In the genomic region with DNA sequence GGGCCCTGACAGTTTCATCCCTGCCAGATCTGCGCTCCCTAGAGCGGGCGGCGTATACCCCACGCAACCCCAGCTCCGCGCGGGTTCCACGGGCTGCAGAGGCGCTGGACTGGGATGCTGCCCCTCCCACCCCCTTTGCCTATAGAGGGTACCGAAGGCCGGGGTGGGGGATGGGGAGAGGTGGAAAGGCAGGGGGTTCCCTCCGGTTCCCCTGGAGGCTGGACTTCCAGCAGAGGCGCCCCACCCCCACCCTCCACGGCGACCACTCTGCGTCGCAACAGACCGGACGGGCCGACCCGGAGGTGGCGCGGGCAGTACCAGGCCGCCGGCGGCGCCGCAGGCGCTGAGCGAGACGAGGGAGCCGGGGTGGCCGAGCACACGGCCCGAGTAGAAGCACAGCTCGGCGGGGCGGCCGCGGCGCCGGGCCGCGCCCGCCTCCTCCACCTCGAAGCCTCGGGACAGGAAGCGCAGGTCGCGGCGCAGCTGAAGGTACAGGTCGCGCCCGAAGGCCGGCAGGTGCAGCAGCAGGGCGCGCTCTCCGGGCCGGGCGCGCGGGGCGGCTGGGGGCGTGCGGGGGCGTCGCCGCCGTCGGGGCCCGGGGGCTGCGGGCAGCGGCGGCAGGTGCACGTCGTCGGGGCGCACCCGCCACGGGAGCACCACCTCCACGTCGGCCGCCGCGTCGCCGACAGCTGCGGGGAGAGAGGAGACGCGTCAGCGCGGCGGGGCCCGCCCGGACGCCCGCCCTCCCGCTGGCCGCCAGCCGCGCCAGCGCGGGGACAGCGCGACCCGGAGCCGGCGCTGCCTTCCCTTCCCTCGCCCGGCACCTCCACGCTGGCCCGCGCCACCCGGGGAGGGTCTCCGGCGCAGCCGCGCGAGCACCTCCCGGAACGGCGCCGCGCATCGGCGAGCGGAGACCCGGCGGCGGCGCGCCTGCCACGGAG, we compare ENCODE assay signal across 8 cellular contexts. TPM values are rescaled to one million over a fixed set of nuclear protein-coding genes. Genes with fewer than 3 reads are reported as not detected.
A peak's percentile ranks its signal among the peaks of the same experiment; 100 is the strongest.
DNase-seq lines count a peak whose midpoint lies in the region; ATAC-seq, FAIRE-seq and TF ChIP-seq lines count a peak whose summit lies in the region.

No MANE protein-coding gene starts in this region.

- no peaks in the 10 kb centered on the region for H3K36me3 ChIP-seq in bronchial epithelial cell (ENCODE audit: control insufficient read depth, insufficient read depth, low read length)
- no peaks in the 10 kb centered on the region for H3K36me3 ChIP-seq in mucosa of descending colon (ENCODE audit: low read depth)
- no peaks in the 10 kb centered on the region for H3K36me3 ChIP-seq in aorta (ENCODE audit: control insufficient read depth in 1 of 2, insufficient read depth in 2 of 2, low read length in 1 of 2)

- no peak for TF ChIP-seq CTCF in bronchial epithelial cell (IDR thresholded peaks at IDR 0.05; ENCODE audit: insufficient read depth, low read length, severe bottlenecking)
- no peak for TF ChIP-seq CTCF in mucosa of descending colon (IDR thresholded peaks at IDR 0.05)

- intact Hi-C loops in mucosa of descending colon (cut with DNase I, micrococcal nuclease): loop anchor here in 1 of 2 donors (10.0 kb wide), 1 partner anchor 224 kb away; no protein-coding TSS in a partner anchor
- intact Hi-C loops in aorta (cut with DNase I): loop anchor here in 1 of 2 donors (5.0 kb wide), 2 partner anchors 41 to 99 kb away; no protein-coding TSS in a partner anchor

- peak overlapping the region; percentile 62 for H3K4me3 ChIP-seq in bronchial epithelial cell (ENCODE audit: low read depth, low read length)
- peak overlapping the region; percentile 42 for H3K4me3 ChIP-seq in mucosa of descending colon
- H3K4me3 ChIP-seq in aorta (ENCODE audit: low read length in 2 of 2): peak overlapping the region; percentile 55 to 76

- DNase-seq in NCI-H1105 (lab: John Stamatoyannopoulos, UW) (peak; percentile 49), bronchial epithelial cell (ENCODE audit: low read depth) (no peak), mucosa of descending colon (peak in 2 of 3 donors; percentile 39 to 65), aorta (no peak), occipital lobe (lab: John Stamatoyannopoulos, UW) (no peak), nucleus accumbens (lab: John Stamatoyannopoulos, UW) (no peak), NCI-H2196 (lab: John Stamatoyannopoulos, UW; ENCODE audit: unreplicated experiment) (no peak)

- H3K4me1 ChIP-seq in mucosa of descending colon (ENCODE audit: low read depth): peaks cover 10% of the 10 kb centered on the region
- H3K4me1 ChIP-seq in aorta (ENCODE audit: control insufficient read depth in 1 of 2, insufficient read depth in 2 of 2, low read length in 2 of 2): peaks cover 0 to 2% of the 10 kb centered on the region in 2 donors

- H3K9me3 ChIP-seq in mucosa of descending colon: no peaks in the 10 kb centered on the region
- no peaks in the 10 kb centered on the region for H3K9me3 ChIP-seq in aorta (ENCODE audit: control insufficient read depth, low read length)

- H3K27ac ChIP-seq in aorta (ENCODE audit: low read depth in 1 of 2, low read length in 2 of 2): peak overlapping the region in 1 of 2 donors; percentile 76

- WGBS in aorta, 2 donors: 6 to 9% methylated on average over 80 to 134 of the region's 134 CpGs

- FAIRE-seq in bronchial epithelial cell (lab: Jason Lieb, UNC): no peak

- peak; percentile 25 for ATAC-seq in GM19455 (IDR thresholded peaks at IDR 0.05; ENCODE audit: unreplicated experiment)
- peak; percentile 14 for ATAC-seq in mucosa of descending colon
- no peak for ATAC-seq in aorta (ENCODE audit: low FRiP score)

- H3K27me3 ChIP-seq in bronchial epithelial cell (ENCODE audit: control insufficient read depth, insufficient read depth, low read length) (peaks cover 4% of the 10 kb centered on the region), aorta (ENCODE audit: control insufficient read depth in 1 of 2, insufficient read depth in 2 of 2, low read length in 1 of 2) (no peaks in the 10 kb centered on the region)

RNA-seq across cellular contexts. Expression of gene ADAMTS17, which starts 0.8 kb away (rescaled TPM):
- 1.1 and 2.0 TPM in 2 replicates for total RNA-seq in bronchial epithelial cell
- total RNA-seq in mucosa of descending colon: 10 to 100 TPM in 1 of 3 donors, 1 to 10 TPM in 2; 5.2 to 13.8 (median 6.3) TPM
- 1 to 10 TPM; 1.8 to 4.2 TPM for total RNA-seq in aorta
- polyA plus RNA-seq in aorta: under 1 TPM in 1 of 2 donors, not detected in 1; 0.41 TPM
- total RNA-seq in occipital lobe: 5.1 TPM

Comparison
In these comparisons a context has a peak if more than half of its experiments do, and no peak if none do; other contexts are left out.
1. DNase-seq: peak in NCI-H1105 (single experiment) and mucosa of descending colon (2 of 3); none in bronchial epithelial cell (single experiment), aorta (0 of 2), occipital lobe (single experiment), nucleus accumbens (0 of 56) and NCI-H2196 (single experiment).
2. Peak in every context shown above with its lines, with median percentiles within 50 percentile points of each other: H3K4me3 ChIP-seq.